In the genomic region with DNA sequence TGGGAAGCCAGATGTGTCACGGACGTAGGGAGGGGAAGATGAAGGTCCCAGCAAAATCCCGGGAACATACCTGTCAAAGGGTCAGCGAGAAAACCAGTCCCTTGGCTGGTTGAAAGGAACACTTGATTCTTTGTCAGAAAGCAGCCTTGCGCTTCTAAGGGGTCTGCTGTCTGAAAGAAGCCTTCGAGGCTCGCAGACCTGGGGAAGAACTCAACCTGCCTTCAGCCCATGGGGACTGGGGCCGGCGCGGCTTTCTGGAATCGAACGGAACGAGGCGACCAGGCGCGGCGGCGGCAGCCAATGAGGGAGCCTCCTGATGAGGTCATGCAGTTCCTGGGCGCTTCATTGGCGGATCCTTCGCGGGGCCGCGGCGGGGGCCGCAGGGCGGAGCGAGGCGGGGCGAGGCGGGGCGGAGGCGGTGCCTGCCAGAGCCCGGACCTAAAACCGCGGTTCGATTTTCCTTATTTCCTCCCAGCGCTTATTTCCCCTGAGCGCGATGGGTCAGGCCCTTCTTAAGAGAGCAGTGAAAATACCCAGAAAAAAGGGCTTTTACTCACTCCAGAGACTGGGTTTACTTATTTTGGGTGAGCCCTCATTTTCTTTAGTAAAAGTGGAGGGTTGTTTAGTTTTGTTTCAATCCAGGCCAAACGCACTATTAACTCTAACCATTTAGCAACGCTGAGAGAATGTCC, we compare ENCODE assay signal across 8 cellular contexts. TPM values are rescaled to one million over a fixed set of nuclear protein-coding genes. Genes with fewer than 3 reads are reported as not detected.
DNase-seq lines count a peak whose midpoint lies in the region; ATAC-seq and TF ChIP-seq lines count a peak whose summit lies in the region.

No MANE protein-coding gene starts in this region.

- no peak for TF ChIP-seq CTCF in AG09319 (IDR thresholded peaks at IDR 0.05; ENCODE audit: low read depth, low read length)

- peak; percentile 90 for ATAC-seq in HG03378 (IDR thresholded peaks at IDR 0.05; ENCODE audit: unreplicated experiment)

- DNase-seq in AG09319 (ENCODE audit: extremely low read depth, low read depth) (peak; percentile 35), GM19238 (ENCODE audit: insufficient read length, low spot score) (peak; percentile 88), NCI-H460 (ENCODE audit: extremely low read depth, low read depth) (peak; percentile 88), cortex of kidney (lab: John Stamatoyannopoulos, UW) (peak; percentile 61), left kidney (ENCODE audit: low read depth, low spot score) (peak; percentile 97)
- DNase-seq in activated CD4-positive, alpha-beta T cell treated with anti-CD3 and anti-CD28 coated beads, Interleukin-2, amount 50 U/mL, for 1 hour, result peak; percentile 88
- peak; percentile 88 to 89 for DNase-seq in stimulated activated CD4-positive, alpha-beta T cell treated with anti-CD3 and anti-CD28 coated beads, Interleukin-1b, Interleukin-23, amount 100 ng/mL, for 4 hours (ENCODE audit: low read depth in 2 of 2)

RNA-seq across cellular contexts. Expression of a gene that starts 11.8 kb away (rescaled TPM):
- total RNA-seq in NCI-H460 (2014; rRNA removed; shearing (Covaris generic)), result 35.0 and 40.9 TPM in 2 replicates
- 23.7 and 23.8 TPM in 2 replicates for polyA plus RNA-seq in NCI-H460 (2014; cell fraction: nucleus; rRNA removed)

Comparison
In these comparisons a context has a peak if more than half of its experiments do, and no peak if none do; other contexts are left out.
1. Peak in every context shown above with its lines: DNase-seq and ATAC-seq.
2. DNase-seq: peak in every context shown above with its lines; median percentile 97 in left kidney; 88 in stimulated activated CD4-positive, alpha-beta T cell treated with anti-CD3 and anti-CD28 coated beads, Interleukin-1b, Interleukin-23, amount 100 ng/mL, for 4 hours; 88 in GM19238; 88 in NCI-H460; 88 in activated CD4-positive, alpha-beta T cell treated with anti-CD3 and anti-CD28 coated beads, Interleukin-2, amount 50 U/mL, for 1 hour; 61 in cortex of kidney; 35 in AG09319.